In the genomic region with DNA sequence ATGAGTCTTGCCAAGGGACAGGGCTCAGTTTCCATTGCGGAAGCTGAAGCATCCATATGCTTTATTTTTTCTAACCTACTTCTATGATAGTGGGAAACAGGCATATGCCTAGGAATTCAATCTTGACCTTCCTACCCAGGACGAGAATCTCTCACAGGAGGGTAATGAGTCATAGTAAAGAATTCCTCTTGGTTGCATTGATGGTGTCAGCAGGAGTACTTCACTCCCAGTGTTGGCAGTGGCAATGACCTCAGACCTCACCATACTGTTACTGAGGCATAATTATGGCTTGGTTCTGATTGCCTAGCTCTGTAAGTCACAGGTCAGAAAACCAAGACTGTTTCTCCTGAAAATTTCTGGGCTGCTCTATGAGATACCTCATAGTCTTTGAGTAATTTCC, we compare ENCODE assay signal across 10 cellular contexts.
A peak's percentile ranks its signal among the peaks of the same experiment; 100 is the strongest.
DNase-seq lines count a peak whose midpoint lies in the region; ATAC-seq and TF ChIP-seq lines count a peak whose summit lies in the region.
"Had no signal": no experiment of that assay in that cellular context is flagged by ENCODE, and none has a peak within 500 bp of the region (broad histone marks: within the 10 kb centered on the region; RNA-seq: fewer than 3 reads in every experiment).

No MANE protein-coding gene starts in this region.

- H3K27ac ChIP-seq in aorta (ENCODE audit: low read depth in 1 of 2, low read length in 2 of 2): no peak overlapping the region
- H3K27ac ChIP-seq: esophagus squamous epithelium had no signal

- intact Hi-C loops in aorta (cut with DNase I): no loop called here

- no peaks in the 10 kb centered on the region for H3K27me3 ChIP-seq in aorta (ENCODE audit: control insufficient read depth in 1 of 2, insufficient read depth in 2 of 2, low read length in 1 of 2)
- H3K27me3 ChIP-seq: esophagus squamous epithelium had no signal

- H3K4me3 ChIP-seq in astrocyte of the cerebellum (ENCODE audit: low read depth, low read length) (no peak overlapping the region), aorta (ENCODE audit: low read length in 2 of 2) (no peak overlapping the region)
- H3K4me3 ChIP-seq: esophagus squamous epithelium had no signal

- no peak for TF ChIP-seq POLR2A in GM18505 (IDR thresholded peaks at IDR 0.05; ENCODE audit: borderline replicate concordance, extremely low read depth, insufficient read depth, insufficient read length)

- peak; percentile 2 for DNase-seq in AG08396 (ENCODE audit: low spot score)
- peak; percentile 15 for DNase-seq in HT-29 (ENCODE audit: low spot score)
- DNase-seq in astrocyte of the cerebellum (ENCODE audit: low read depth): peak; percentile 43
- peak; percentile 19 for DNase-seq in iPS-NIHi11 (ENCODE audit: low spot score)
- DNase-seq in aorta: no peak
- DNase-seq: esophagus squamous epithelium, NCI-H1436 had no signal

- H3K9me3 ChIP-seq in aorta (ENCODE audit: control insufficient read depth, low read length): no peaks in the 10 kb centered on the region
- H3K9me3 ChIP-seq: esophagus squamous epithelium had no signal

- ATAC-seq in GM21529 (IDR thresholded peaks at IDR 0.05; ENCODE audit: unreplicated experiment) (no peak), GM18505 (IDR thresholded peaks at IDR 0.05; ENCODE audit: unreplicated experiment) (no peak), aorta (ENCODE audit: low FRiP score) (no peak), HG03108 (IDR thresholded peaks at IDR 0.05; ENCODE audit: unreplicated experiment) (no peak)

- WGBS in aorta, 2 donors: 62 to 63% methylated on average over 2 of the region's 2 CpGs

- no peak for TF ChIP-seq CTCF in astrocyte of the cerebellum (IDR thresholded peaks at IDR 0.05; ENCODE audit: low read depth, low read length, missing control alignments)

- no peaks in the 10 kb centered on the region for H3K4me1 ChIP-seq in aorta (ENCODE audit: control insufficient read depth in 1 of 2, insufficient read depth in 2 of 2, low read length in 2 of 2)
- H3K4me1 ChIP-seq: esophagus squamous epithelium had no signal

- no peaks in the 10 kb centered on the region for H3K36me3 ChIP-seq in aorta (ENCODE audit: control insufficient read depth in 1 of 2, insufficient read depth in 2 of 2, low read length in 1 of 2)
- H3K36me3 ChIP-seq: esophagus squamous epithelium had no signal

- in situ Hi-C loops in astrocyte of the cerebellum (cut with HindIII; ENCODE audit: low sequenced_read_pairs): no loop called here

Comparison
In these comparisons a context has a peak if more than half of its experiments do, and no peak if none do; other contexts are left out.
1. DNase-seq: peak in AG08396 (single experiment), HT-29 (single experiment), astrocyte of the cerebellum (single experiment) and iPS-NIHi11 (single experiment); none in aorta (0 of 2).